ENCODE assay signal across 23 cellular contexts in genomic region chr4:92064574-92064973, GRCh38.
"Had no signal": no experiment of that assay in that cellular context is flagged by ENCODE, and none has a peak within 500 bp of the region (broad histone marks: within the 10 kb centered on the region; RNA-seq: fewer than 3 reads in every experiment).

No MANE protein-coding gene starts in this region.

- FAIRE-seq: HepG2, RCC 7860 had no signal

- H3K27me3 ChIP-seq: SJCRH30 had no signal

- H3K27ac ChIP-seq: SJCRH30 had no signal

- H3K4me1 ChIP-seq: SJCRH30 had no signal

- H3K4me3 ChIP-seq: SJCRH30 had no signal

- ATAC-seq: HepG2, SK-N-SH treated with all-trans-retinoic acid at 6 μM for 48 hours had no signal

- H3K9me3 ChIP-seq: SJCRH30 had no signal

- H3K36me3 ChIP-seq: SJCRH30 had no signal

- DNase-seq: IMR-90, Kasumi-1, KG1, MM.1S, NCI-H1092, NCI-H1105 treated with DMSO at 0.1 percent for 48 hours, NCI-H1417 treated with DMSO at 0.1 percent for 48 hours, NCI-H146, NCI-H1694 treated with DMSO at 0.1 percent for 48 hours, NCI-H1930, NCI-H2081, NCI-H2107, NCI-H2227 treated with DMSO at 0.1 percent for 48 hours, NCI-H524, NCI-H526 treated with DMSO at 0.1 percent for 48 hours, NCI-H748 treated with DMSO at 0.1 percent for 48 hours, Right ventricle myocardium superior, RPMI8226, SJCRH30, T-helper 1 cell had no signal
